In genomic region chr14:50116221-50116956, GRCh38 we compare ENCODE assay signal across 8 cellular contexts. TPM values are rescaled to one million over a fixed set of nuclear protein-coding genes. Genes with fewer than 3 reads are reported as not detected.
DNase-seq lines count a peak whose midpoint lies in the region; ATAC-seq and TF ChIP-seq lines count a peak whose summit lies in the region.

Gene VCPKMT (minus strand): TSS chr14:50116572. CDS start chr14:50116552, 20 bp downstream.

- peak within 1 kb of the TSS; percentile 63 to 93 (median 86) for H3K27ac ChIP-seq in BLaER1 treated with 17β-estradiol and CSF1 and Interleukin-3, amounts not matched to agents 10 nM and 100 nM
- peak within 1 kb of the TSS; percentile 66 for H3K27ac ChIP-seq in colonic mucosa
- peak within 1 kb of the TSS; percentile 89 for H3K27ac ChIP-seq in layer of hippocampus (ENCODE audit: low read depth, low read length)

- no peaks in the 10 kb centered on the region for H3K27me3 ChIP-seq in BLaER1 treated with 17β-estradiol and CSF1 and Interleukin-3, amounts not matched to agents 10 nM and 100 nM
- H3K27me3 ChIP-seq in colonic mucosa (no peaks in the 10 kb centered on the region), layer of hippocampus (ENCODE audit: control insufficient read depth, insufficient read depth, low read length) (no peaks in the 10 kb centered on the region)

- peaks cover 48 to 75% (median 58%) of the 10 kb centered on the region in 11 experiments for H3K36me3 ChIP-seq in BLaER1 treated with 17β-estradiol and CSF1 and Interleukin-3, amounts not matched to agents 10 nM and 100 nM
- peaks cover 4% of the 10 kb centered on the region for H3K36me3 ChIP-seq in colonic mucosa

- peak; percentile 63 to 97 for DNase-seq in NCI-H526 (lab: John Stamatoyannopoulos, UW)
- DNase-seq in activated CD4-positive, alpha-beta T cell treated with anti-CD3 and anti-CD28 coated beads for 48 hours = peak; percentile 98
- peak; percentile 96 for DNase-seq in colonic mucosa
- peak; percentile 92 to 96 (median 93) for DNase-seq in stimulated activated CD4-positive, alpha-beta T cell treated with anti-CD3 and anti-CD28 coated beads, Interleukin-1b, Interleukin-23, amount 100 ng/mL, for 24 hours (ENCODE audit: low read depth in 4 of 4, low spot score in 1 of 4)

- H3K4me3 ChIP-seq in BLaER1 treated with 17β-estradiol and CSF1 and Interleukin-3, amounts not matched to agents 10 nM and 100 nM = peak within 1 kb of the TSS; percentile 70 to 83 (median 77)
- peak within 1 kb of the TSS; percentile 65 for H3K4me3 ChIP-seq in colonic mucosa

- TF ChIP-seq CTCF in colonic mucosa (IDR thresholded peaks at IDR 0.05) = no peak

- H3K9ac ChIP-seq in BLaER1 treated with 17β-estradiol and CSF1 and Interleukin-3, amounts not matched to agents 10 nM and 100 nM = peak within 1 kb of the TSS; percentile 79 to 95 (median 90)
- peak within 1 kb of the TSS; percentile 77 to 82 for H3K9ac ChIP-seq in colonic mucosa (ENCODE audit: low read depth in 2 of 2, low read length in 2 of 2)

- peaks cover 19 to 36% (median 26%) of the 10 kb centered on the region in 10 experiments for H3K4me1 ChIP-seq in BLaER1 treated with 17β-estradiol and CSF1 and Interleukin-3, amounts not matched to agents 10 nM and 100 nM
- H3K4me1 ChIP-seq in colonic mucosa = peaks cover 8% of the 10 kb centered on the region

- H4K20me1 ChIP-seq in BLaER1 treated with 17β-estradiol and CSF1 and Interleukin-3, amounts not matched to agents 10 nM and 100 nM = peaks cover 0 to 36% (median 4%) of the 10 kb centered on the region in 11 experiments; a peak in 6 of 22 replicates

- ATAC-seq in GM19328 (IDR thresholded peaks at IDR 0.05; ENCODE audit: unreplicated experiment) (peak; percentile 96), HG03469 (IDR thresholded peaks at IDR 0.05; ENCODE audit: unreplicated experiment) (peak; percentile 78)

- intact Hi-C loops in colonic mucosa (cut with DNase I) = loop anchor here (10.0 kb wide), 1 partner anchor 482 kb away; the partner anchor contains the start of gene DNAAF2

- H3K9me3 ChIP-seq in BLaER1 treated with 17β-estradiol and CSF1 and Interleukin-3, amounts not matched to agents 10 nM and 100 nM (replicated peaks in 1 of 11) = no peaks in the 10 kb centered on the region
- H3K9me3 ChIP-seq in colonic mucosa = no peaks in the 10 kb centered on the region

- peak within 1 kb of the TSS; percentile 79 to 95 (median 87) for H3K4me2 ChIP-seq in BLaER1 treated with 17β-estradiol and CSF1 and Interleukin-3, amounts not matched to agents 10 nM and 100 nM

RNA-seq across cellular contexts. Expression of gene VCPKMT, which starts in this region (rescaled TPM):
- total RNA-seq in colonic mucosa = 1 to 10 TPM; 4.6 to 6.7 TPM

Comparison
In these comparisons a context has a peak if more than half of its experiments do, and no peak if none do; other contexts are left out.
1. Peak in every context shown above with its lines: DNase-seq, ATAC-seq, H3K4me3 ChIP-seq and H3K27ac ChIP-seq.